1 cellular context compared by ENCODE assay signal in genomic region chr19:21141787-21142464, GRCh38.
A peak's percentile ranks its signal among the peaks of the same experiment; 100 is the strongest.
TF ChIP-seq lines count a peak whose summit lies in the region.

Gene ZNF431, plus strand, starts transcription at chr19:21142040. Its CDS starts 144 bp downstream, at chr19:21142184.

TF ChIP-seq in SK-N-SH, 30 proteins besides CTCF, POLR2A, EP300 and RAD21 (continued from another document):
- no peak for TF ChIP-seq USF2 (IDR thresholded peaks at IDR 0.05; ENCODE audit: borderline replicate concordance, low read depth, low read length)
- no peak for TF ChIP-seq FOSL2 (IDR thresholded peaks at IDR 0.05; ENCODE audit: borderline replicate concordance, low read depth)
- TF ChIP-seq IRF3 (IDR thresholded peaks at IDR 0.05; ENCODE audit: low read depth, low read length): peak; percentile 51; the same call in 1 of the 2 replicates
- TF ChIP-seq FOXM1 (IDR thresholded peaks at IDR 0.05; ENCODE audit: low read depth): no peak
- peak; percentile 58; the same call in 1 of the 2 replicates for TF ChIP-seq YY1 (IDR thresholded peaks at IDR 0.05; ENCODE audit: low read depth)
- no peak for TF ChIP-seq MEF2A (IDR thresholded peaks at IDR 0.05; ENCODE audit: borderline replicate concordance, low read depth)
- peak; percentile 99 for TF ChIP-seq PBX3 (IDR thresholded peaks at IDR 0.05)
- peak; percentile 83 for TF ChIP-seq MXI1 (IDR thresholded peaks at IDR 0.05; ENCODE audit: low read depth, low read length)
- peak; percentile 80; the same call in 1 of the 2 replicates for TF ChIP-seq RFX5 (IDR thresholded peaks at IDR 0.05; ENCODE audit: low read length)
- no peak for TF ChIP-seq ZBTB33 (IDR thresholded peaks at IDR 0.05; ENCODE audit: borderline replicate concordance, low read depth)
- peak; percentile 26; the same call in 1 of the 2 replicates for TF ChIP-seq MAX (IDR thresholded peaks at IDR 0.05; ENCODE audit: low read depth)
- no peak for TF ChIP-seq SMC3 (IDR thresholded peaks at IDR 0.05; ENCODE audit: low read depth, low read length)
- no peak for TF ChIP-seq RCOR1 (IDR thresholded peaks at IDR 0.05; ENCODE audit: low read length)
- TF ChIP-seq EZH2phosphoT487 (IDR thresholded peaks at IDR 0.05; ENCODE audit: borderline replicate concordance, low read depth): no peak
- peak; percentile 85 for TF ChIP-seq ELF1 (IDR thresholded peaks at IDR 0.05)
- TF ChIP-seq RXRA (IDR thresholded peaks at IDR 0.05; ENCODE audit: borderline replicate concordance, low read depth): no peak
- TF ChIP-seq NFIC (IDR thresholded peaks at IDR 0.05; ENCODE audit: borderline replicate concordance): no peak
- TF ChIP-seq POLR2AphosphoS5 (IDR thresholded peaks at IDR 0.05; ENCODE audit: low read depth, low read length): peak; percentile 88
- no peak for TF ChIP-seq FOXJ3 (CRISPR knock-in tag; IDR thresholded peaks at IDR 0.05)
- TF ChIP-seq GABPA (IDR thresholded peaks at IDR 0.05; ENCODE audit: low read depth): peak; percentile 75
